ENCODE assay signal across 19 cellular contexts in genomic region chr3:189338366-189338765, GRCh38.
DNase-seq lines count a peak whose midpoint lies in the region; FAIRE-seq and TF ChIP-seq lines count a peak whose summit lies in the region.
"Had no signal": no experiment of that assay in that cellular context is flagged by ENCODE, and none has a peak within 500 bp of the region (broad histone marks: within the 10 kb centered on the region; RNA-seq: fewer than 3 reads in every experiment).

No MANE protein-coding gene starts in this region.

- DNase-seq in SJCRH30 (peak; percentile 72 to 87), keratinocyte (ENCODE audit: low read depth, low spot score) (no peak), skeletal muscle cell (ENCODE audit: low read depth) (peak; percentile 56), DMS 273 (lab: John Stamatoyannopoulos, UW; ENCODE audit: unreplicated experiment) (no peak), uterus (no peak), nucleus accumbens (lab: John Stamatoyannopoulos, UW) (no peak)
- DNase-seq: ACHN; H7; MG63; NCI-H1092; NCI-H146; NCI-H2081; NCI-H748 treated with DMSO at 0.1 percent for 48 hours; NK-92 treated with Interleukin-12 subunit alpha and Interleukin-12 subunit beta, amount 100 ng/mL, for 24 hours; SHP77 treated with DMSO at 0.1 percent for 48 hours had no signal

- no peaks in the 10 kb centered on the region for H3K9me3 ChIP-seq in SJCRH30 (replicated peaks)
- no peaks in the 10 kb centered on the region for H3K9me3 ChIP-seq in keratinocyte (ENCODE audit: control insufficient read depth, low read depth, low read length)
- no peaks in the 10 kb centered on the region for H3K9me3 ChIP-seq in uterus
- H3K9me3 ChIP-seq: MG63 had no signal

- no peaks in the 10 kb centered on the region for H3K79me2 ChIP-seq in keratinocyte (ENCODE audit: control insufficient read depth, insufficient read depth, low read length)

- peak; percentile 63 for FAIRE-seq in keratinocyte (lab: Jason Lieb, UNC)
- FAIRE-seq: G401.6, RCC 7860 had no signal

- H3K4me3 ChIP-seq in SJCRH30 = peak overlapping the region; percentile 4; the same call in 1 of the 2 replicates
- no peak overlapping the region for H3K4me3 ChIP-seq in keratinocyte (ENCODE audit: control insufficient read depth in 2 of 3, extremely low read depth in 1 of 3, insufficient read depth in 2 of 3, low read depth in 1 of 3, low read length in 3 of 3)
- H3K4me3 ChIP-seq in skeletal muscle cell (ENCODE audit: low read depth, low read length) = no peak overlapping the region
- H3K4me3 ChIP-seq in uterus = no peak overlapping the region
- H3K4me3 ChIP-seq: MG63 had no signal

- H3K4me1 ChIP-seq in SJCRH30 = peaks cover 23% of the 10 kb centered on the region
- H3K4me1 ChIP-seq in keratinocyte (ENCODE audit: control insufficient read depth, extremely low read depth, insufficient read depth, low read length) = peaks cover 29% of the 10 kb centered on the region
- H3K4me1 ChIP-seq in uterus = no peaks in the 10 kb centered on the region

- H3K27me3 ChIP-seq in SJCRH30 = no peaks in the 10 kb centered on the region
- H3K27me3 ChIP-seq in keratinocyte (ENCODE audit: control insufficient read depth, extremely low read depth, insufficient read depth, low read length) = no peaks in the 10 kb centered on the region
- H3K27me3 ChIP-seq in uterus = no peaks in the 10 kb centered on the region
- H3K27me3 ChIP-seq: MG63 had no signal

- H3K27ac ChIP-seq in SJCRH30 (peak overlapping the region; percentile 82), keratinocyte (ENCODE audit: control insufficient read depth, insufficient read depth, low read length) (no peak overlapping the region), uterus (no peak overlapping the region)
- H3K27ac ChIP-seq: HL-60 had no signal

- no peak overlapping the region for H3K9ac ChIP-seq in keratinocyte (ENCODE audit: control insufficient read depth, extremely low read depth, insufficient read depth, low read length)

- TF ChIP-seq RAD21 in Ishikawa (IDR thresholded peaks at IDR 0.05; ENCODE audit: low read depth) = no peak

- no peak overlapping the region for H2AFZ ChIP-seq in keratinocyte (ENCODE audit: control insufficient read depth, low read length)

- H3K36me3 ChIP-seq in SJCRH30 = no peaks in the 10 kb centered on the region
- no peaks in the 10 kb centered on the region for H3K36me3 ChIP-seq in keratinocyte (ENCODE audit: control insufficient read depth in 2 of 2, extremely low read depth in 1 of 2, insufficient read depth in 2 of 2, low read length in 2 of 2)
- no peaks in the 10 kb centered on the region for H3K36me3 ChIP-seq in uterus
- H3K36me3 ChIP-seq: MG63 had no signal

- TF ChIP-seq CTCF in keratinocyte (optimal IDR thresholded peaks at IDR 0.05 in 1 of 3, IDR thresholded peaks at IDR 0.05 in 1 of 3, conservative IDR thresholded peaks at IDR 0.05 in 1 of 3; ENCODE audit: extremely low read depth in 1 of 3, insufficient read depth in 2 of 3, low read length in 3 of 3) (no peak), uterus (IDR thresholded peaks at IDR 0.05) (no peak)

- no peaks in the 10 kb centered on the region for H3K9me1 ChIP-seq in keratinocyte (ENCODE audit: control insufficient read depth, extremely low read depth, insufficient read depth, low read length)

- no peak overlapping the region for H3K4me2 ChIP-seq in keratinocyte (ENCODE audit: control insufficient read depth, extremely low read depth, insufficient read depth, low read depth, low read length)

- no peak for TF ChIP-seq EP300 in Ishikawa (IDR thresholded peaks at IDR 0.05; ENCODE audit: borderline replicate concordance)

- intact Hi-C loops in uterus (cut with DNase I; ENCODE audit: low total_unique reads) = no loop called here

- no peaks in the 10 kb centered on the region for H4K20me1 ChIP-seq in keratinocyte (ENCODE audit: control insufficient read depth, extremely low read depth, insufficient read depth, low read length)

- TF ChIP-seq POLR2A in uterus (IDR thresholded peaks at IDR 0.05) = no peak

- dilution Hi-C loops in keratinocyte (cut with MboI; ENCODE audit: extremely low pct_ligation_motif_present, low sequenced_read_pairs) = no loop called here

TF ChIP-seq in Ishikawa, 13 proteins besides CTCF, POLR2A, EP300 and RAD21:
- TF ChIP-seq, protein P1, sequence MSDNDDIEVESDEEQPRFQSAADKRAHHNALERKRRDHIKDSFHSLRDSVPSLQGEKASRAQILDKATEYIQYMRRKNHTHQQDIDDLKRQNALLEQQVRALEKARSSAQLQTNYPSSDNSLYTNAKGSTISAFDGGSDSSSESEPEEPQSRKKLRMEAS (IDR thresholded peaks at IDR 0.05) = peak; percentile 42; the same call in 1 of the 2 replicates
- TF ChIP-seq CREB1 (IDR thresholded peaks at IDR 0.05; ENCODE audit: low read depth) = no peak

Comparison
In these comparisons a context has a peak if more than half of its experiments do, and no peak if none do; other contexts are left out.
1. DNase-seq: peak in SJCRH30 (2 of 2) and skeletal muscle cell (single experiment); none in keratinocyte (single experiment), DMS 273 (single experiment), uterus (0 of 2) and nucleus accumbens (0 of 56).